15 cellular contexts compared by ENCODE assay signal in the genomic region with DNA sequence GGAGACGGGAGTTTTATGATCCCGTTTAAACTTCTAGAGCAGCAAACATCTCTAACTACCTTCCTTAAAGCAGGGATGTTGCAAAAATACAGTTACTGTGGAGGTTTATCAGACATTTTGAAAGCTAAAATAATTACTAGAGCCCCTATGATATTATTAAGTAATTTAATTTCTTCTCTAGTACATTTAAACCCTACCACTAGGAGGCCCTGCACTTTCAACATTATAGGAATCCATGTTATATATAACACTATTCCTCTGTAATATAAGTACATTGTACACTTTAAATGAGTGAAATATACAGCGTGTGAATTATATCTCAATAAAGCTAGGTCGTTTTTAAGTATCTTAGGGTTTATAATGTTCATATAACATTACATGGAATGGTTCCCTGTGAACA. TPM values are rescaled to one million over a fixed set of nuclear protein-coding genes. Genes with fewer than 3 reads are reported as not detected.
A peak's percentile ranks its signal among the peaks of the same experiment; 100 is the strongest.
DNase-seq lines count a peak whose midpoint lies in the region; FAIRE-seq and TF ChIP-seq lines count a peak whose summit lies in the region.
"Had no signal": no experiment of that assay in that cellular context is flagged by ENCODE, and none has a peak within 500 bp of the region (broad histone marks: within the 10 kb centered on the region; RNA-seq: fewer than 3 reads in every experiment).

No MANE protein-coding gene starts in this region.

- DNase-seq in CD14-positive monocyte (ENCODE audit: low spot score) (no peak), Karpas-422 (peak; percentile 46), bronchial epithelial cell (ENCODE audit: low read depth) (peak; percentile 16), mesothelial cell of epicardium (ENCODE audit: low spot score in 2 of 2, unreplicated experiment in 2 of 2) (no peak), DMS79 (lab: John Stamatoyannopoulos, UW) (no peak), transverse colon (no peak), coronary artery (ENCODE audit: low spot score) (no peak), globus pallidus (ENCODE audit: low spot score) (no peak)
- DNase-seq: activated CD8-positive, alpha-beta memory T cell treated with anti-CD3 and anti-CD28 coated beads, Interleukin-2, amount 10 ng/mL, durations not matched to agents 7 days and 5 days; DMS153; kidney glomerular epithelial cell; naive thymus-derived CD4-positive, alpha-beta T cell; NK-92 treated with Interleukin-12 subunit alpha and Interleukin-12 subunit beta, amount 100 ng/mL, for 24 hours had no signal

- in situ Hi-C loops in transverse colon (cut with MboI; ENCODE audit: low pct_ligation_motif_present in 1 of 4, low pct_unique_long_range_greater_than_20kb in 1 of 4, low sequenced_read_pairs in 3 of 4) = no loop called here

- H3K79me2 ChIP-seq in Karpas-422 (ENCODE audit: low read length) = peaks cover 5% of the 10 kb centered on the region; the same call in 1 of the 2 replicates

- TF ChIP-seq EP300 in transverse colon (IDR thresholded peaks at IDR 0.05; ENCODE audit: low read depth) = no peak

- no peaks in the 10 kb centered on the region for H3K9me2 ChIP-seq in Karpas-422 (replicated peaks; ENCODE audit: insufficient read depth, low read length)

- no peaks in the 10 kb centered on the region for H4K20me1 ChIP-seq in Karpas-422 (ENCODE audit: insufficient read depth, low read depth, low read length)

- H3K36me3 Mint-ChIP-seq in CD14-positive monocyte (peaks cover 24 to 29% of the 10 kb centered on the region in 2 donors), mesothelial cell of epicardium (peaks cover 50% of the 10 kb centered on the region)

- H3K27me3 ChIP-seq in Karpas-422 (ENCODE audit: low read length) = no peaks in the 10 kb centered on the region
- no peaks in the 10 kb centered on the region for H3K27me3 ChIP-seq in bronchial epithelial cell (ENCODE audit: control insufficient read depth, insufficient read depth, low read length)
- H3K27me3 ChIP-seq in transverse colon = no peaks in the 10 kb centered on the region

- H3K4me3 ChIP-seq in Karpas-422 (ENCODE audit: low read length) (no peak overlapping the region), bronchial epithelial cell (ENCODE audit: low read depth, low read length) (no peak overlapping the region), transverse colon (no peak overlapping the region), coronary artery (no peak overlapping the region)

- no peak for FAIRE-seq in bronchial epithelial cell (lab: Jason Lieb, UNC)
- FAIRE-seq: GM18507 had no signal

- no peak overlapping the region for H2AFZ ChIP-seq in Karpas-422 (ENCODE audit: low read length)

- no peaks in the 10 kb centered on the region for H3K9me3 ChIP-seq in Karpas-422 (ENCODE audit: low read length)
- no peaks in the 10 kb centered on the region for H3K9me3 ChIP-seq in transverse colon

- intact Hi-C loops in CD14-positive monocyte (cut with micrococcal nuclease) (no loop called here), transverse colon (cut with DNase I; ENCODE audit: low total_unique reads) (no loop called here)

- peaks cover 5% of the 10 kb centered on the region for H3K4me1 Mint-ChIP-seq in CD14-positive monocyte
- peaks cover 33% of the 10 kb centered on the region for H3K4me1 Mint-ChIP-seq in mesothelial cell of epicardium

- no peak overlapping the region for H3K27ac Mint-ChIP-seq in CD14-positive monocyte
- peak overlapping the region; percentile 75 for H3K27ac Mint-ChIP-seq in mesothelial cell of epicardium
- H3K27ac Mint-ChIP-seq: activated CD8-positive, alpha-beta memory T cell treated with anti-CD3 and anti-CD28 coated beads, Interleukin-2, amount 10 ng/mL, durations not matched to agents 7 days and 5 days; T-helper 2 cell treated with Interferon-gamma antibody and Interleukin-4, amounts not matched to agents 5 μg/mL and 100 μg/mL, for 36 hours had no signal

- H3K27ac ChIP-seq in Karpas-422 (ENCODE audit: low read length) = no peak overlapping the region
- no peak overlapping the region for H3K27ac ChIP-seq in transverse colon
- H3K27ac ChIP-seq in coronary artery = no peak overlapping the region

- H3K36me3 ChIP-seq in Karpas-422 (ENCODE audit: insufficient read depth, low read length) (no peaks in the 10 kb centered on the region), bronchial epithelial cell (ENCODE audit: control insufficient read depth, insufficient read depth, low read length) (no peaks in the 10 kb centered on the region), transverse colon (peaks cover 0 to 9% (median 3%) of the 10 kb centered on the region in 4 donors)

- H3K9me3 Mint-ChIP-seq in CD14-positive monocyte (peaks cover 0 to 2% (median 0%) of the 10 kb centered on the region in 7 donors), mesothelial cell of epicardium (peaks cover 22% of the 10 kb centered on the region)
- H3K9me3 Mint-ChIP-seq: T-helper 2 cell treated with Interferon-gamma antibody and Interleukin-4, amounts not matched to agents 5 μg/mL and 100 μg/mL, for 36 hours had no signal

- H3K4me1 ChIP-seq in Karpas-422 (ENCODE audit: low read length) = no peaks in the 10 kb centered on the region
- H3K4me1 ChIP-seq in transverse colon = peaks cover 0 to 1% (median 0%) of the 10 kb centered on the region in 4 donors

- 75 to 81% methylated on average over 4 of the region's 4 CpGs for WGBS in transverse colon (ENCODE audit: low coverage in 1 of 2), 2 donors

- TF ChIP-seq CTCF in CD14-positive monocyte (IDR thresholded peaks at IDR 0.05) (peak; percentile 40), bronchial epithelial cell (IDR thresholded peaks at IDR 0.05; ENCODE audit: insufficient read depth, low read length, severe bottlenecking) (no peak), mesothelial cell of epicardium (IDR thresholded peaks at IDR 0.05; ENCODE audit: unreplicated experiment) (peak; percentile 34), transverse colon (IDR thresholded peaks at IDR 0.05) (peak in 1 of 5 experiments; percentile 20), coronary artery (IDR thresholded peaks at IDR 0.05) (no peak)

- H3K27me3 Mint-ChIP-seq in CD14-positive monocyte (ENCODE audit: low read depth in 3 of 3) = no peaks in the 10 kb centered on the region
- no peaks in the 10 kb centered on the region for H3K27me3 Mint-ChIP-seq in mesothelial cell of epicardium (ENCODE audit: low read depth)
- H3K27me3 Mint-ChIP-seq: activated CD8-positive, alpha-beta memory T cell treated with anti-CD3 and anti-CD28 coated beads, Interleukin-2, amount 10 ng/mL, durations not matched to agents 7 days and 5 days; naive thymus-derived CD4-positive, alpha-beta T cell had no signal

- no peak overlapping the region for H3K4me2 ChIP-seq in Karpas-422 (ENCODE audit: low read depth, low read length, poor library complexity, severe bottlenecking)

- no peak overlapping the region for H3K9ac ChIP-seq in Karpas-422 (ENCODE audit: low read length)

- TF ChIP-seq POLR2A in transverse colon (IDR thresholded peaks at IDR 0.05) = no peak

- H3K4me3 Mint-ChIP-seq in CD14-positive monocyte = no peak overlapping the region
- no peak overlapping the region for H3K4me3 Mint-ChIP-seq in mesothelial cell of epicardium
- H3K4me3 Mint-ChIP-seq: activated CD8-positive, alpha-beta memory T cell treated with anti-CD3 and anti-CD28 coated beads, Interleukin-2, amount 10 ng/mL, durations not matched to agents 7 days and 5 days; naive thymus-derived CD4-positive, alpha-beta T cell; T-helper 2 cell treated with Interferon-gamma antibody and Interleukin-4, amounts not matched to agents 5 μg/mL and 100 μg/mL, for 36 hours had no signal

RNA-seq across cellular contexts. Expression of gene SETMAR, which starts 11.5 kb away (rescaled TPM):
- 1 to 10 TPM; 3.5 to 7.2 TPM for polyA plus RNA-seq in CD14-positive monocyte
- 6.0 and 16.9 TPM in 2 replicates for total RNA-seq in Karpas-422 (2014; rRNA removed; shearing (Covaris generic); ENCODE audit: low replicate concordance)
- total RNA-seq in bronchial epithelial cell = 3.5 and 5.0 TPM in 2 replicates
- 32.3 to 37.2 TPM (median 36.6 TPM) in 3 replicates for total RNA-seq in mesothelial cell of epicardium
- total RNA-seq in transverse colon = 10 to 100 TPM; 12.0 to 30.7 (median 15.9) TPM

Comparison
In these comparisons a context has a peak if more than half of its experiments do, and no peak if none do; other contexts are left out.
1. DNase-seq: peak in Karpas-422 (single experiment) and bronchial epithelial cell (single experiment); none in CD14-positive monocyte (single experiment), mesothelial cell of epicardium (0 of 2), DMS79 (single experiment), transverse colon (single experiment), coronary artery (single experiment) and globus pallidus (single experiment).
2. CTCF ChIP-seq: peak in CD14-positive monocyte (single experiment) and mesothelial cell of epicardium (single experiment); none in bronchial epithelial cell (single experiment) and coronary artery (single experiment).